8 cellular contexts compared by ENCODE assay signal in the genomic region with DNA sequence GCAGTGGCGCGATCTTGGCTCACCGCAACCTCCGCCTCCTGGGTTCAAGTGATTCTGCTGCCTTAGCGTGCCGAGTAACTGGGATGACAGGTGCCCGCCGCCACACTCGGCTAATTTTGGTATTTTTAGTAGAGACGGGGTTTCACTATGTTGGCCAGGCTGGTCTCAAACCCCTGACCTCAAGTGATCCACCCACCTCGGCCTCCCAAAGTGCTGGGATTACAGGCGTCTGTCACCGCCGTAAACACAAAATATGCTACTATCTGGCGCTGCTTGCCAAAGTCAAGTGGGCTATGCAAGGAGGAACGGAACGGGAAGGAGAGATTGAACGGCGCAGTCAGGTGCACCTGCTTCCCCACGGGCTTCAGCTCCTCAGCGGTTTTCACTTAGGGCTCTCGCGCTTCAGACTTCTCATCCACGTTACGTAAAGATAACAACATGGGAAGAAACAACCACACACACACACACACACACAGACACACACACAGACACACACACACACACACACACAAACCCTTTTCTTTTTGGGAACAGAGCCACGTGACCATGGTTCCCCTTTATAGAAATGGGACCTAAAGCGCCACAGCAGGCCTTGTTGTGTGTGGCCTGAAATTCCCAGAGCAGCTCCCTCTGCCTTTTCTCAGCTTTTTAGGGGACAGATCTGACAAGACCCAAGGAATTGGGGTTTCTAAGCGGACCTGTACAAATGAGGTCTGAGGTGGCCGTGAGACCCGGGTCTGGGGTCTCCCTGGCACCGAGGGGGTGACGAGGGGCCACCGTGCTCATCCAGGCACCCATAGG. TPM values are rescaled to one million over a fixed set of nuclear protein-coding genes. Genes with fewer than 3 reads are reported as not detected.
A peak's percentile ranks its signal among the peaks of the same experiment; 100 is the strongest.
DNase-seq lines count a peak whose midpoint lies in the region; ATAC-seq and TF ChIP-seq lines count a peak whose summit lies in the region.

No MANE protein-coding gene starts in this region.

- H2AFZ ChIP-seq in neural progenitor cell (replicated peaks) = no peak overlapping the region

- H3K9ac ChIP-seq in BLaER1 treated with 17β-estradiol and CSF1 and Interleukin-3, amounts not matched to agents 10 nM and 100 nM = peak overlapping the region; percentile 90 to 99 (median 93)
- H3K9ac ChIP-seq in neural progenitor cell = no peak overlapping the region

- peaks cover 6 to 40% (median 35%) of the 10 kb centered on the region in 11 experiments; a peak in 20 of 22 replicates for H4K20me1 ChIP-seq in BLaER1 treated with 17β-estradiol and CSF1 and Interleukin-3, amounts not matched to agents 10 nM and 100 nM
- no peaks in the 10 kb centered on the region for H4K20me1 ChIP-seq in neural progenitor cell (ENCODE audit: low read depth)

- peaks cover 10% of the 10 kb centered on the region for H3F3A ChIP-seq in neural progenitor cell (ENCODE audit: low read depth)

- H3K27ac ChIP-seq in BLaER1 treated with 17β-estradiol and CSF1 and Interleukin-3, amounts not matched to agents 10 nM and 100 nM = peak overlapping the region; percentile 90 to 99 (median 96)
- H3K27ac ChIP-seq in neural progenitor cell = no peak overlapping the region

- DNase-seq in SKM-1 treated with dmso at 0.1 percent for 144 hours (lab: John Stamatoyannopoulos, UW; ENCODE audit: unreplicated experiment) (peak; percentile 63), cerebellar nuclear complex (lab: John Stamatoyannopoulos, UW) (no peak), NCI-H748 treated with DMSO at 0.1 percent for 48 hours (lab: John Stamatoyannopoulos, UW) (no peak), neural progenitor cell (ENCODE audit: low spot score) (no peak)
- DNase-seq in central memory CD4-positive, alpha-beta T cell = peak; percentile 41
- DNase-seq in stimulated activated CD8-positive, alpha-beta memory T cell treated with anti-CD3 and anti-CD28 coated beads, Interleukin-15, amount 100 ng/mL, for 48 hours (ENCODE audit: low read depth in 2 of 2) = peak; percentile 51 to 66

- ATAC-seq in GM21619 (IDR thresholded peaks at IDR 0.05; ENCODE audit: unreplicated experiment) = peak; percentile 21

- H3K79me2 ChIP-seq in neural progenitor cell (ENCODE audit: low read depth) = no peaks in the 10 kb centered on the region

- peaks cover 14% of the 10 kb centered on the region for H3K27me3 Mint-ChIP-seq in neural progenitor cell (ENCODE audit: insufficient read depth, low read depth)

- peaks cover 0 to 27% (median 20%) of the 10 kb centered on the region in 11 experiments; a peak in 19 of 22 replicates for H3K36me3 ChIP-seq in BLaER1 treated with 17β-estradiol and CSF1 and Interleukin-3, amounts not matched to agents 10 nM and 100 nM
- H3K36me3 ChIP-seq in neural progenitor cell = no peaks in the 10 kb centered on the region

- no peaks in the 10 kb centered on the region for H3K36me3 Mint-ChIP-seq in neural progenitor cell

- no peak for TF ChIP-seq CTCF in neural progenitor cell (IDR thresholded peaks at IDR 0.05)

- H3K9me3 Mint-ChIP-seq in neural progenitor cell = no peaks in the 10 kb centered on the region

- peaks cover 14 to 46% (median 40%) of the 10 kb centered on the region in 10 experiments; a peak in 18 of 20 replicates for H3K4me1 ChIP-seq in BLaER1 treated with 17β-estradiol and CSF1 and Interleukin-3, amounts not matched to agents 10 nM and 100 nM
- peaks cover 8% of the 10 kb centered on the region for H3K4me1 ChIP-seq in neural progenitor cell

- H3K4me3 ChIP-seq in BLaER1 treated with 17β-estradiol and CSF1 and Interleukin-3, amounts not matched to agents 10 nM and 100 nM = peak overlapping the region; percentile 68 to 98 (median 86)
- no peak overlapping the region for H3K4me3 ChIP-seq in neural progenitor cell

- H3K27ac Mint-ChIP-seq in neural progenitor cell = no peak overlapping the region

- no peak overlapping the region for H3K4me3 Mint-ChIP-seq in neural progenitor cell

- no peaks in the 10 kb centered on the region for H3K4me1 Mint-ChIP-seq in neural progenitor cell

- no peaks in the 10 kb centered on the region for H3K27me3 ChIP-seq in BLaER1 treated with 17β-estradiol and CSF1 and Interleukin-3, amounts not matched to agents 10 nM and 100 nM
- H3K27me3 ChIP-seq in neural progenitor cell = no peaks in the 10 kb centered on the region

- peaks cover 0 to 3% (median 0%) of the 10 kb centered on the region in 11 experiments; a peak in 3 of 22 replicates for H3K9me3 ChIP-seq in BLaER1 treated with 17β-estradiol and CSF1 and Interleukin-3, amounts not matched to agents 10 nM and 100 nM (replicated peaks in 1 of 11)
- no peaks in the 10 kb centered on the region for H3K9me3 ChIP-seq in neural progenitor cell (ENCODE audit: low read depth)

- peak overlapping the region; percentile 82 to 100 (median 95) for H3K4me2 ChIP-seq in BLaER1 treated with 17β-estradiol and CSF1 and Interleukin-3, amounts not matched to agents 10 nM and 100 nM
- no peak overlapping the region for H3K4me2 ChIP-seq in neural progenitor cell

RNA-seq across cellular contexts. Expression of a gene that starts 1.5 kb away (rescaled TPM):
- total RNA-seq in neural progenitor cell (ENCODE audit: low replicate concordance) = 0.32 and 0.68 TPM in 2 replicates

RNA-seq across cellular contexts. Expression of a gene that starts 56.0 kb away (rescaled TPM):
- 10.7 and 38.5 TPM in 2 replicates for total RNA-seq in neural progenitor cell (ENCODE audit: low replicate concordance)

Comparison
In these comparisons a context has a peak if more than half of its experiments do, and no peak if none do; other contexts are left out.
1. DNase-seq: peak in SKM-1 treated with dmso at 0.1 percent for 144 hours (single experiment), central memory CD4-positive, alpha-beta T cell (single experiment) and stimulated activated CD8-positive, alpha-beta memory T cell treated with anti-CD3 and anti-CD28 coated beads, Interleukin-15, amount 100 ng/mL, for 48 hours (2 of 2); none in cerebellar nuclear complex (0 of 2), NCI-H748 treated with DMSO at 0.1 percent for 48 hours (single experiment) and neural progenitor cell (single experiment).